In genomic region chr5:151288180-151288579, GRCh38 we compare ENCODE assay signal across 12 cellular contexts. TPM values are rescaled to one million over a fixed set of nuclear protein-coding genes. Genes with fewer than 3 reads are reported as not detected.
DNase-seq lines count a peak whose midpoint lies in the region; ATAC-seq and TF ChIP-seq lines count a peak whose summit lies in the region.
"Had no signal": no experiment of that assay in that cellular context is flagged by ENCODE, and none has a peak within 500 bp of the region (broad histone marks: within the 10 kb centered on the region; RNA-seq: fewer than 3 reads in every experiment).

No MANE protein-coding gene starts in this region.

- TF ChIP-seq CTCF in HEK293 (tag by site-specific recombination; IDR thresholded peaks at IDR 0.05) (no peak), parathyroid adenoma (IDR thresholded peaks at IDR 0.05) (no peak), stomach (IDR thresholded peaks at IDR 0.05) (no peak), glutamatergic neuron (IDR thresholded peaks at IDR 0.05; ENCODE audit: partially characterized antibody, unreplicated experiment) (no peak)

- POLR2A ChIA-PET in HEK293 (lab: Yijun Ruan, JAX), result interaction anchor here (1.7 kb wide), 1 partner anchor 35 kb away, joined by 6 read pairs; the partner anchor contains the start of gene GM2A

- no peak overlapping the region for H3K4me3 Mint-ChIP-seq in glutamatergic neuron (ENCODE audit: unreplicated experiment)

- no peak overlapping the region for H3K4me3 ChIP-seq in HEK293 (ENCODE audit: low read depth, low read length)
- H3K4me3 ChIP-seq in parathyroid adenoma (ENCODE audit: low read depth, low read length), result no peak overlapping the region
- no peak overlapping the region for H3K4me3 ChIP-seq in stomach
- H3K4me3 ChIP-seq: adrenal gland, BLaER1 had no signal

- no peaks in the 10 kb centered on the region for H3K4me1 Mint-ChIP-seq in glutamatergic neuron (ENCODE audit: low read depth, unreplicated experiment)

- no peak for ATAC-seq in GM21526 (IDR thresholded peaks at IDR 0.05; ENCODE audit: low FRiP score, unreplicated experiment)

- H3K4me1 ChIP-seq in HEK293 (ENCODE audit: control insufficient read depth, insufficient read depth, low read length) (0 out of 2 replicates have a peak, but pooled peaks cover 2% of the 10 kb centered on the region), parathyroid adenoma (no peaks in the 10 kb centered on the region), stomach (no peaks in the 10 kb centered on the region)
- H3K4me1 ChIP-seq: adrenal gland, BLaER1 had no signal

- WGBS in stomach, 5 donors, result 39 to 58% (median 52%) methylated on average over 2 of the region's 2 CpGs

- H2AFZ ChIP-seq in parathyroid adenoma, result peak overlapping the region; percentile 9

- no peaks in the 10 kb centered on the region for H3K36me3 Mint-ChIP-seq in glutamatergic neuron (ENCODE audit: unreplicated experiment)

- TF ChIP-seq POLR2A in stomach (IDR thresholded peaks at IDR 0.05), result no peak

- no peaks in the 10 kb centered on the region for H3K9me3 ChIP-seq in HEK293 (ENCODE audit: control insufficient read depth, insufficient read depth, low read depth, low read length)
- H3K9me3 ChIP-seq in parathyroid adenoma (ENCODE audit: control insufficient read depth, low read length), result no peaks in the 10 kb centered on the region
- H3K9me3 ChIP-seq in stomach, result no peaks in the 10 kb centered on the region
- H3K9me3 ChIP-seq: adrenal gland, BLaER1 had no signal

- no peak for TF ChIP-seq EP300 in stomach (IDR thresholded peaks at IDR 0.05)

- H3K9me3 Mint-ChIP-seq in glutamatergic neuron (ENCODE audit: unreplicated experiment), result peaks cover 3% of the 10 kb centered on the region

- CTCF ChIA-PET in HEK293 (lab: Yijun Ruan, JAX), result interaction anchor here (0.7 to 2.3 kb wide), 6 partner anchors 10 to 364 kb away, joined by 3 to 11 read pairs (median 5); no protein-coding TSS in a partner anchor

- no peak overlapping the region for H3K27ac Mint-ChIP-seq in glutamatergic neuron (ENCODE audit: unreplicated experiment)

- no peaks in the 10 kb centered on the region for H3K27me3 ChIP-seq in parathyroid adenoma (ENCODE audit: control insufficient read depth, insufficient read depth, low read length)
- no peaks in the 10 kb centered on the region for H3K27me3 ChIP-seq in stomach
- H3K27me3 ChIP-seq: adrenal gland, BLaER1 had no signal

- H3K36me3 ChIP-seq in HEK293 (ENCODE audit: control insufficient read depth in 2 of 2, insufficient read depth in 1 of 2, low read length in 2 of 2) (no peaks in the 10 kb centered on the region), parathyroid adenoma (ENCODE audit: control insufficient read depth, insufficient read depth, low read length) (no peaks in the 10 kb centered on the region), stomach (no peaks in the 10 kb centered on the region)
- H3K36me3 ChIP-seq: adrenal gland, BLaER1 had no signal

- no peaks in the 10 kb centered on the region for H3K79me2 ChIP-seq in parathyroid adenoma

- no peaks in the 10 kb centered on the region for H3K27me3 Mint-ChIP-seq in glutamatergic neuron (ENCODE audit: unreplicated experiment)

- intact Hi-C loops in stomach (cut with DNase I; ENCODE audit: low total_unique reads), result no loop called here

- DNase-seq in NCI-H2227 treated with DMSO at 0.1 percent for 48 hours (lab: John Stamatoyannopoulos, UW), result peak; percentile 6
- no peak for DNase-seq in NCI-H2227 (lab: John Stamatoyannopoulos, UW; ENCODE audit: unreplicated experiment)
- peak; percentile 29 for DNase-seq in OCI-M1 (lab: John Stamatoyannopoulos, UW)
- no peak for DNase-seq in stomach
- no peak for DNase-seq in glutamatergic neuron
- DNase-seq: adrenal gland, IMR-90 had no signal

- no peak overlapping the region for H3K27ac ChIP-seq in HEK293 (ENCODE audit: extremely low read depth, low read depth, low read length)
- no peak overlapping the region for H3K27ac ChIP-seq in parathyroid adenoma
- no peak overlapping the region for H3K27ac ChIP-seq in stomach
- H3K27ac ChIP-seq: adrenal gland, BLaER1 had no signal

- no peak overlapping the region for H3K9ac ChIP-seq in parathyroid adenoma
- H3K9ac ChIP-seq: BLaER1 had no signal

- no peak overlapping the region for H3K4me2 ChIP-seq in parathyroid adenoma (ENCODE audit: low read length)
- H3K4me2 ChIP-seq: BLaER1 had no signal

TF ChIP-seq in HEK293, 187 proteins besides CTCF, POLR2A, EP300 and RAD21:
- TF ChIP-seq PRDM1 (tag by site-specific recombination; IDR thresholded peaks at IDR 0.05), result peak; percentile 68
- 0 out of 2 replicates have a peak, but pooled peaks have one; percentile 44 for TF ChIP-seq ZNF660 (tag by site-specific recombination; IDR thresholded peaks at IDR 0.05)
- 0 out of 2 replicates have a peak, but pooled peaks have one; percentile 23 for TF ChIP-seq OSR2 (tag by site-specific recombination; IDR thresholded peaks at IDR 0.05)
- TF ChIP-seq ZBTB8A (tag by site-specific recombination; IDR thresholded peaks at IDR 0.05), result peak; percentile 59
- peak; percentile 7; the same call in 1 of the 2 replicates for TF ChIP-seq ZNF654 (tag by site-specific recombination; IDR thresholded peaks at IDR 0.05; ENCODE audit: low read depth)
- TF ChIP-seq ZBTB49 (tag by site-specific recombination; IDR thresholded peaks at IDR 0.05; ENCODE audit: low read depth), result no peak
- peak; percentile 68 for TF ChIP-seq SCRT2 (tag by site-specific recombination; IDR thresholded peaks at IDR 0.05)
- peak; percentile 82 for TF ChIP-seq GLIS1 (tag by site-specific recombination; IDR thresholded peaks at IDR 0.05)
- peak; percentile 58 for TF ChIP-seq ZBTB17 (tag by site-specific recombination; IDR thresholded peaks at IDR 0.05)
- TF ChIP-seq ZSCAN30 (tag by site-specific recombination; IDR thresholded peaks at IDR 0.05), result no peak
- no peak for TF ChIP-seq ZXDB (tag by site-specific recombination; IDR thresholded peaks at IDR 0.05)
- TF ChIP-seq ZIC2 (tag by site-specific recombination; IDR thresholded peaks at IDR 0.05), result peak; percentile 50; the same call in 1 of the 2 replicates
- peak; percentile 72 for TF ChIP-seq ZNF398 (tag by site-specific recombination; IDR thresholded peaks at IDR 0.05)

RNA-seq across cellular contexts. Expression of gene SLC36A3, which starts 15.4 kb away (rescaled TPM):
- total RNA-seq in stomach (not detected), glutamatergic neuron (ENCODE audit: unreplicated experiment) (not detected)
- not detected for polyA plus RNA-seq in stomach
- total RNA-seq: adrenal gland, fibroblast of lung, IMR-90 had no signal
- polyA plus RNA-seq: adrenal gland, fibroblast of lung, IMR-90 had no signal

RNA-seq across cellular contexts. Expression of gene GM2A, which starts 35.2 kb away (rescaled TPM):
- total RNA-seq in stomach, result 10 to 100 TPM in 4 of 5 donors, 1 to 10 TPM in 1; 3.5 to 57.2 (median 21.4) TPM
- 10 to 100 TPM in 1 of 3 donors, 1 to 10 TPM in 2; 3.2 to 27.7 (median 9.2) TPM for polyA plus RNA-seq in stomach
- total RNA-seq in glutamatergic neuron (ENCODE audit: unreplicated experiment), result 13.7 TPM

RNA-seq across cellular contexts. Expression of gene SLC36A2, which starts 59.2 kb away (rescaled TPM):
- not detected for total RNA-seq in stomach
- not detected for polyA plus RNA-seq in stomach
- not detected for total RNA-seq in glutamatergic neuron (ENCODE audit: unreplicated experiment)
- total RNA-seq: adrenal gland, fibroblast of lung, IMR-90 had no signal
- polyA plus RNA-seq: fibroblast of lung, IMR-90 had no signal

Comparison
In these comparisons a context has a peak if more than half of its experiments do, and no peak if none do; other contexts are left out.
1. DNase-seq: peak in NCI-H2227 treated with DMSO at 0.1 percent for 48 hours (single experiment) and OCI-M1 (single experiment); none in NCI-H2227 (single experiment), stomach (single experiment) and glutamatergic neuron (single experiment).